Comparison of ENCODE assay signal across 22 cellular contexts in the genomic region with DNA sequence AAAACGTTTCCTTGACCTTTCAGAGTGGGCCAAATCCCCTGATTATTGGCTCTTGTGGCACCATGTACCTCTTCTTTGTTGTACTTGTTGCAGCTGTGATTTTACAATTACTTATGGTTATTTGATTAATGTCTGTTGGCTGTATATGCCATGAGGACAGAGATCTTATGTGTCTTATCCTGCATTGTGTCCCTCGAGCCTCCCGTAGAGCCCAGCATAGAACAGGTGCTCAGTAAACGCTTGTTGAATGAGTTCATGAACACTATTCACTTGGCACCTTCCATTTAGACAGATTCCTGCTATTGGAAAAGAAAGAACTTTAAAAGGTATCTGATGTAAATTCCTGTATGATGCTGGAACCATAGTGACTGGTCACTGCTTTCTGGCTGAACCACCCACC. TPM values are rescaled to one million over a fixed set of nuclear protein-coding genes. Genes with fewer than 3 reads are reported as not detected.
DNase-seq lines count a peak whose midpoint lies in the region; ATAC-seq, FAIRE-seq and TF ChIP-seq lines count a peak whose summit lies in the region.
"Had no signal": no experiment of that assay in that cellular context is flagged by ENCODE, and none has a peak within 500 bp of the region (broad histone marks: within the 10 kb centered on the region; RNA-seq: fewer than 3 reads in every experiment).

No MANE protein-coding gene starts in this region.

- TF ChIP-seq CTCF in bronchial epithelial cell (IDR thresholded peaks at IDR 0.05; ENCODE audit: insufficient read depth, low read length, severe bottlenecking) (no peak), liver (IDR thresholded peaks at IDR 0.05; ENCODE audit: low read depth, low read length, missing input control) (no peak), neutrophil (IDR thresholded peaks at IDR 0.05) (no peak), transverse colon (IDR thresholded peaks at IDR 0.05) (no peak), GM10266 (IDR thresholded peaks at IDR 0.05; ENCODE audit: control insufficient read depth, insufficient read depth, low read depth, missing control alignments) (no peak), sigmoid colon (IDR thresholded peaks at IDR 0.05) (no peak)

- in situ Hi-C loops in transverse colon (cut with MboI; ENCODE audit: low pct_ligation_motif_present in 1 of 4, low pct_unique_long_range_greater_than_20kb in 1 of 4, low sequenced_read_pairs in 3 of 4), result no loop called here

- FAIRE-seq in bronchial epithelial cell (lab: Jason Lieb, UNC), result peak; percentile 79
- FAIRE-seq: GM12878 had no signal

- no peak for DNase-seq in bronchial epithelial cell (ENCODE audit: low read depth)
- no peak for DNase-seq in transverse colon
- DNase-seq in activated CD8-positive, alpha-beta memory T cell treated with anti-CD3 and anti-CD28 coated beads for 24 hours, result no peak
- no peak for DNase-seq in GM10266 (ENCODE audit: extremely low spot score)
- no peak for DNase-seq in sigmoid colon
- DNase-seq: CD4-positive, CD25-positive, alpha-beta regulatory T cell; DMS 273 treated with DMSO at 0.1 percent for 48 hours; DMS79 treated with DMSO at 0.1 percent for 48 hours; GM23248; NCI-H1105; NCI-H146; NCI-H2029; NCI-H2227 treated with DMSO at 0.1 percent for 48 hours; NCI-H510A; NCI-H748 treated with DMSO at 0.1 percent for 48 hours; SIG-M5 had no signal

- TF ChIP-seq EP300 in transverse colon (IDR thresholded peaks at IDR 0.05; ENCODE audit: low read depth) (no peak), sigmoid colon (IDR thresholded peaks at IDR 0.05) (no peak)

- peaks cover 9% of the 10 kb centered on the region for H3K36me3 ChIP-seq in bronchial epithelial cell (ENCODE audit: control insufficient read depth, insufficient read depth, low read length)
- peaks cover 0 to 14% (median 4%) of the 10 kb centered on the region in 4 donors for H3K36me3 ChIP-seq in liver (ENCODE audit: control insufficient read depth in 4 of 4, insufficient read depth in 3 of 4, low read depth in 1 of 4, low read length in 3 of 4)
- peaks cover 33% of the 10 kb centered on the region for H3K36me3 ChIP-seq in neutrophil
- H3K36me3 ChIP-seq in transverse colon, result no peaks in the 10 kb centered on the region
- peaks cover 0 to 16% (median 12%) of the 10 kb centered on the region in 4 donors for H3K36me3 ChIP-seq in sigmoid colon
- H3K36me3 ChIP-seq: HAP-1 had no signal

- peak overlapping the region in 1 of 2 donors; percentile 49 for H3K9ac ChIP-seq in liver (ENCODE audit: low read depth in 1 of 2, low read length in 2 of 2)
- H3K9ac ChIP-seq: GM23248 had no signal

- TF ChIP-seq RAD21 in liver (IDR thresholded peaks at IDR 0.05), result no peak

- peaks cover 17 to 80% (median 68%) of the 10 kb centered on the region in 4 donors for H3K4me1 ChIP-seq in liver (ENCODE audit: control insufficient read depth in 4 of 4, insufficient read depth in 4 of 4, low read length in 3 of 4)
- peaks cover 22 to 26% of the 10 kb centered on the region in 2 experiments for H3K4me1 ChIP-seq in neutrophil (ENCODE audit: control insufficient read depth in 1 of 2, insufficient read depth in 1 of 2, low read depth in 1 of 2, low read length in 1 of 2)
- H3K4me1 ChIP-seq in transverse colon, result peaks cover 3 to 39% (median 10%) of the 10 kb centered on the region in 4 donors
- peaks cover 0 to 19% (median 13%) of the 10 kb centered on the region in 4 donors for H3K4me1 ChIP-seq in sigmoid colon
- H3K4me1 ChIP-seq: HAP-1 had no signal

- ATAC-seq in GM21786 (IDR thresholded peaks at IDR 0.05; ENCODE audit: unreplicated experiment), result no peak
- ATAC-seq: GM12878, Panc1 had no signal

- WGBS in liver, result 38% methylated on average over 4 of the region's 4 CpGs
- WGBS in transverse colon (ENCODE audit: low coverage in 1 of 2), 2 donors, result 52 to 58% methylated on average over 4 of the region's 4 CpGs
- 18 to 69% methylated on average over 4 of the region's 4 CpGs for WGBS in sigmoid colon, 2 donors

- H3K27ac ChIP-seq in liver (ENCODE audit: low read depth in 1 of 2, low read length in 2 of 2), result peak overlapping the region; percentile 71 to 75
- H3K27ac ChIP-seq in neutrophil, result peak overlapping the region; percentile 90
- H3K27ac ChIP-seq in transverse colon, result peak overlapping the region; percentile 39 to 64 (median 54)
- no peak overlapping the region for H3K27ac ChIP-seq in sigmoid colon
- H3K27ac ChIP-seq: GM23248 had no signal

- H3K4me3 ChIP-seq in bronchial epithelial cell (ENCODE audit: low read depth, low read length), result no peak overlapping the region
- no peak overlapping the region for H3K4me3 ChIP-seq in liver (ENCODE audit: low read depth in 1 of 3, low read length in 3 of 3)
- no peak overlapping the region for H3K4me3 ChIP-seq in neutrophil (ENCODE audit: low read depth in 1 of 2, low read length in 1 of 2)
- H3K4me3 ChIP-seq in transverse colon, result no peak overlapping the region
- no peak overlapping the region for H3K4me3 ChIP-seq in sigmoid colon
- H3K4me3 ChIP-seq: GM12878, GM23248, HAP-1 had no signal

- intact Hi-C loops in transverse colon (cut with DNase I; ENCODE audit: low total_unique reads), result no loop called here
- intact Hi-C loops in sigmoid colon (cut with DNase I), result no loop called here

- H3K9me3 ChIP-seq in liver (ENCODE audit: control insufficient read depth in 4 of 4, low read length in 3 of 4) (no peaks in the 10 kb centered on the region), neutrophil (no peaks in the 10 kb centered on the region), transverse colon (no peaks in the 10 kb centered on the region), sigmoid colon (no peaks in the 10 kb centered on the region)
- H3K9me3 ChIP-seq: HAP-1 had no signal

- H3K27me3 ChIP-seq in bronchial epithelial cell (ENCODE audit: control insufficient read depth, insufficient read depth, low read length) (no peaks in the 10 kb centered on the region), liver (ENCODE audit: control insufficient read depth in 4 of 4, insufficient read depth in 4 of 4, low read length in 3 of 4) (no peaks in the 10 kb centered on the region), neutrophil (no peaks in the 10 kb centered on the region), transverse colon (no peaks in the 10 kb centered on the region), sigmoid colon (no peaks in the 10 kb centered on the region)

- TF ChIP-seq POLR2A in transverse colon (IDR thresholded peaks at IDR 0.05) (no peak), sigmoid colon (IDR thresholded peaks at IDR 0.05) (no peak)

TF ChIP-seq in liver, 16 proteins besides CTCF, POLR2A, EP300 and RAD21:
- no peak for TF ChIP-seq NR2F2 (IDR thresholded peaks at IDR 0.05)
- no peak for TF ChIP-seq EGR1 (IDR thresholded peaks at IDR 0.05; ENCODE audit: low read depth in 2 of 2)
- TF ChIP-seq, protein P1, sequence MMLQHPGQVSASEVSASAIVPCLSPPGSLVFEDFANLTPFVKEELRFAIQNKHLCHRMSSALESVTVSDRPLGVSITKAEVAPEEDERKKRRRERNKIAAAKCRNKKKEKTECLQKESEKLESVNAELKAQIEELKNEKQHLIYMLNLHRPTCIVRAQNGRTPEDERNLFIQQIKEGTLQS (IDR thresholded peaks at IDR 0.05), result no peak
- TF ChIP-seq SP1 (IDR thresholded peaks at IDR 0.05), result no peak

RNA-seq across cellular contexts. Expression of gene PGM1, which starts 48.4 kb away (rescaled TPM):
- total RNA-seq in bronchial epithelial cell, result 42.4 and 69.2 TPM in 2 replicates
- 100 to 1,000 TPM in 1 of 2 donors, 10 to 100 TPM in 1; 57.3 to 224 TPM for total RNA-seq in liver
- polyA plus RNA-seq in liver, result 100 to 1,000 TPM; 117 to 123 TPM
- total RNA-seq in transverse colon, result 100 to 1,000 TPM in 2 of 4 donors, 10 to 100 TPM in 2; 45.0 to 144 (median 103) TPM
- 10 to 100 TPM; 53.3 to 59.6 (median 55.9) TPM for total RNA-seq in sigmoid colon
- polyA plus RNA-seq in sigmoid colon, result 10 to 100 TPM; 36.1 to 59.0 (median 53.5) TPM

Comparison
In these comparisons a context has a peak if more than half of its experiments do, and no peak if none do; other contexts are left out.
1. H3K27ac ChIP-seq: peak in liver (2 of 2), neutrophil (single experiment) and transverse colon (4 of 4); none in sigmoid colon (0 of 4).